In genomic region chr10:16663472-16663871, GRCh38 we compare ENCODE assay signal across 25 cellular contexts.
"Had no signal": no experiment of that assay in that cellular context is flagged by ENCODE, and none has a peak within 500 bp of the region (broad histone marks: within the 10 kb centered on the region; RNA-seq: fewer than 3 reads in every experiment).

No MANE protein-coding gene starts in this region.

- DNase-seq: activated CD4-positive, alpha-beta T cell treated with anti-CD3 and anti-CD28 coated beads, Interleukin-2, amount 10 ng/mL, durations not matched to agents 24 days and 14 days; activated CD8-positive, alpha-beta memory T cell treated with anti-CD3 and anti-CD28 coated beads, Interleukin-2, amount 10 ng/mL, durations not matched to agents 7 days and 5 days; activated CD8-positive, alpha-beta T cell treated with anti-CD3 and anti-CD28 coated beads for 36 hours; activated effector memory CD4-positive, alpha-beta T cell treated with anti-CD3 and anti-CD28 coated beads, Interleukin-2, amount 50 U/mL, for 16 hours; activated naive CD4-positive, alpha-beta T cell treated with anti-CD3 and anti-CD28 coated beads, Interleukin-2, amount 50 U/mL, for 16 hours; activated T-cell treated with anti-CD3 and anti-CD28 coated beads for 4 hours; cerebellar nuclear complex; endodermal cell; esophagus squamous epithelium; gastrocnemius medialis; lower lobe of right lung; mesendoderm; mucosa of descending colon; occipital lobe; stimulated activated CD4-positive, alpha-beta T cell treated with anti-CD3 and anti-CD28 coated beads, Interleukin-2, amount 100 ng/mL, for 48 hours; stimulated activated CD8-positive, alpha-beta memory T cell treated with anti-CD3 and anti-CD28 coated beads, Interleukin-4, amount 100 ng/mL, for 48 hours; stimulated activated naive B cell treated with anti-CD40 and anti-IgM and Interleukin-4, amounts not matched to agents 10 μg/mL and 1 μg/mL and 100 μg/mL, for 72 hours; transverse colon had no signal

- H3K9me3 Mint-ChIP-seq: activated CD4-positive, alpha-beta T cell treated with anti-CD3 and anti-CD28 coated beads, Interleukin-2, amount 10 ng/mL, durations not matched to agents 24 days and 14 days; endodermal cell; neural crest cell; stimulated activated naive B cell treated with anti-CD40 and anti-IgM and Interleukin-4, amounts not matched to agents 10 μg/mL and 1 μg/mL and 100 μg/mL, for 72 hours; T-helper 2 cell treated with Interferon-gamma antibody and Interleukin-4, amounts not matched to agents 5 μg/mL and 100 μg/mL, for 36 hours had no signal

- H3K36me3 ChIP-seq: adrenal gland, breast epithelium, esophagus squamous epithelium, gastrocnemius medialis, lower lobe of right lung, transverse colon had no signal

- H3K27me3 Mint-ChIP-seq: activated CD4-positive, alpha-beta T cell treated with anti-CD3 and anti-CD28 coated beads, Interleukin-2, amount 10 ng/mL, durations not matched to agents 24 days and 14 days; activated CD8-positive, alpha-beta memory T cell treated with anti-CD3 and anti-CD28 coated beads, Interleukin-2, amount 10 ng/mL, durations not matched to agents 7 days and 5 days; activated CD8-positive, alpha-beta T cell treated with anti-CD3 and anti-CD28 coated beads for 36 hours; stimulated activated naive B cell treated with anti-CD40 and anti-IgM and Interleukin-4, amounts not matched to agents 10 μg/mL and 1 μg/mL and 100 μg/mL, for 72 hours had no signal

- H3K4me1 ChIP-seq: adrenal gland, breast epithelium, esophagus squamous epithelium, gastrocnemius medialis, lower lobe of right lung, transverse colon had no signal

- H3K4me1 Mint-ChIP-seq: activated CD8-positive, alpha-beta memory T cell treated with anti-CD3 and anti-CD28 coated beads, Interleukin-2, amount 10 ng/mL, durations not matched to agents 7 days and 5 days; endodermal cell; neural crest cell had no signal

- H3K9me3 ChIP-seq: adrenal gland, breast epithelium, esophagus squamous epithelium, gastrocnemius medialis, lower lobe of right lung, mucosa of descending colon, transverse colon had no signal

- H3K27ac ChIP-seq: adrenal gland, breast epithelium, coronary artery, esophagus squamous epithelium, gastrocnemius medialis, lower lobe of right lung, transverse colon, VCaP had no signal

- H3K27ac Mint-ChIP-seq: activated CD4-positive, alpha-beta T cell treated with anti-CD3 and anti-CD28 coated beads, Interleukin-2, amount 10 ng/mL, durations not matched to agents 24 days and 14 days; activated CD8-positive, alpha-beta memory T cell treated with anti-CD3 and anti-CD28 coated beads, Interleukin-2, amount 10 ng/mL, durations not matched to agents 7 days and 5 days; activated CD8-positive, alpha-beta T cell treated with anti-CD3 and anti-CD28 coated beads for 36 hours; endodermal cell; stimulated activated naive B cell treated with anti-CD40 and anti-IgM and Interleukin-4, amounts not matched to agents 10 μg/mL and 1 μg/mL and 100 μg/mL, for 72 hours; T-helper 2 cell treated with Interferon-gamma antibody and Interleukin-4, amounts not matched to agents 5 μg/mL and 100 μg/mL, for 36 hours had no signal

- ATAC-seq: activated CD4-positive, CD25-positive, alpha-beta regulatory T cell treated with anti-CD3 and anti-CD28 coated beads, Interleukin-2, amount 50 U/mL, for 24 hours; activated CD8-positive, alpha-beta memory T cell treated with anti-CD3 and anti-CD28 coated beads, Interleukin-2, amount 10 ng/mL, durations not matched to agents 7 days and 5 days; activated CD8-positive, alpha-beta T cell treated with anti-CD3 and anti-CD28 coated beads for 36 hours; gastrocnemius medialis; lower lobe of right lung; mucosa of descending colon; stimulated activated naive B cell treated with anti-CD40 and anti-IgM and Interleukin-4, amounts not matched to agents 10 μg/mL and 1 μg/mL and 100 μg/mL, for 72 hours had no signal

- H3K4me3 Mint-ChIP-seq: activated CD4-positive, alpha-beta T cell treated with anti-CD3 and anti-CD28 coated beads, Interleukin-2, amount 10 ng/mL, durations not matched to agents 24 days and 14 days; activated CD8-positive, alpha-beta memory T cell treated with anti-CD3 and anti-CD28 coated beads, Interleukin-2, amount 10 ng/mL, durations not matched to agents 7 days and 5 days; activated CD8-positive, alpha-beta T cell treated with anti-CD3 and anti-CD28 coated beads for 36 hours; endodermal cell; neural crest cell; stimulated activated naive B cell treated with anti-CD40 and anti-IgM and Interleukin-4, amounts not matched to agents 10 μg/mL and 1 μg/mL and 100 μg/mL, for 72 hours; T-helper 2 cell treated with Interferon-gamma antibody and Interleukin-4, amounts not matched to agents 5 μg/mL and 100 μg/mL, for 36 hours had no signal

- H3K27me3 ChIP-seq: adrenal gland, breast epithelium, esophagus squamous epithelium, gastrocnemius medialis, transverse colon had no signal

- H3K4me3 ChIP-seq: adrenal gland, breast epithelium, coronary artery, esophagus squamous epithelium, gastrocnemius medialis, lower lobe of right lung, mucosa of descending colon, transverse colon had no signal
